8 cellular contexts compared by ENCODE assay signal in genomic region chr6:34425498-34426410, GRCh38. TPM values are rescaled to one million over a fixed set of nuclear protein-coding genes. Genes with fewer than 3 reads are reported as not detected.
DNase-seq lines count a peak whose midpoint lies in the region; ATAC-seq, FAIRE-seq and TF ChIP-seq lines count a peak whose summit lies in the region.

RPS10 (minus strand) TSS chr6:34426069; CDS start chr6:34425221, 848 bp downstream.

- peaks cover 31% of the 10 kb centered on the region for H3K36me3 Mint-ChIP-seq in activated T-cell treated with anti-CD3 and anti-CD28 coated beads, Interleukin-2, amount 50 U/mL, for 4 hours (ENCODE audit: insufficient read depth)

- H3K27me3 ChIP-seq in Peyer's patch = no peaks in the 10 kb centered on the region
- H3K27me3 ChIP-seq in mucosa of rectum (ENCODE audit: control insufficient read depth in 2 of 2, insufficient read depth in 2 of 2, low read length in 2 of 2) = no peaks in the 10 kb centered on the region

- peak within 1 kb of the TSS; percentile 89 to 99 for H3K9ac ChIP-seq in mucosa of rectum (ENCODE audit: low read depth in 1 of 2, low read length in 2 of 2)

- ATAC-seq in GM21717 (IDR thresholded peaks at IDR 0.05; ENCODE audit: unreplicated experiment) = peak; percentile 89
- peak; percentile 94 to 96 for ATAC-seq in activated T-cell treated with anti-CD3 and anti-CD28 coated beads, Interleukin-2, amount 50 U/mL, for 4 hours

- H3K9me3 Mint-ChIP-seq in activated T-cell treated with anti-CD3 and anti-CD28 coated beads, Interleukin-2, amount 50 U/mL, for 4 hours = no peaks in the 10 kb centered on the region

- no peaks in the 10 kb centered on the region for H3K27me3 Mint-ChIP-seq in activated T-cell treated with anti-CD3 and anti-CD28 coated beads, Interleukin-2, amount 50 U/mL, for 4 hours (ENCODE audit: low read depth)

- H3K4me3 Mint-ChIP-seq in activated T-cell treated with anti-CD3 and anti-CD28 coated beads, Interleukin-2, amount 50 U/mL, for 4 hours = peak within 1 kb of the TSS; percentile 99

- peaks cover 0 to 12% (median 3%) of the 10 kb centered on the region in 4 donors for H3K4me1 ChIP-seq in Peyer's patch
- peaks cover 8 to 12% of the 10 kb centered on the region in 2 donors for H3K4me1 ChIP-seq in mucosa of rectum (ENCODE audit: control insufficient read depth in 2 of 2, insufficient read depth in 2 of 2, low read length in 2 of 2)

- H3K9me3 ChIP-seq in KOPT-K1 (ENCODE audit: insufficient read depth, low read length, poor library complexity, severe bottlenecking) (peaks cover 2% of the 10 kb centered on the region), Peyer's patch (no peaks in the 10 kb centered on the region), mucosa of rectum (ENCODE audit: control insufficient read depth in 2 of 2, low read length in 2 of 2) (no peaks in the 10 kb centered on the region)

- H3K36me3 ChIP-seq in KOPT-K1 (ENCODE audit: insufficient read depth, low read length) (peaks cover 47% of the 10 kb centered on the region), Peyer's patch (peaks cover 0 to 40% (median 3%) of the 10 kb centered on the region in 3 donors), mucosa of rectum (ENCODE audit: control insufficient read depth in 2 of 2, insufficient read depth in 2 of 2, low read length in 2 of 2) (peaks cover 29 to 37% of the 10 kb centered on the region in 2 donors)

- DNase-seq in D721Med (ENCODE audit: insufficient read length, low spot score) (peak; percentile 91), Peyer's patch (peak; percentile 82 to 95 (median 95)), erythroblast (lab: John Stamatoyannopoulos, UW) (peak; percentile 93 to 96)
- DNase-seq in activated T-cell treated with anti-CD3 and anti-CD28 coated beads, Interleukin-2, amount 50 U/mL, for 4 hours = peak; percentile 86
- DNase-seq in stimulated activated CD8-positive, alpha-beta memory T cell treated with anti-CD3 and anti-CD28 coated beads, Interleukin-4, amount 100 ng/mL, for 4 hours (ENCODE audit: low read depth in 2 of 2, low spot score in 1 of 2) = peak; percentile 71 to 76

- TF ChIP-seq CTCF in D721Med (IDR thresholded peaks at IDR 0.05; ENCODE audit: insufficient read depth, missing control alignments) = peak; percentile 7
- no peak for TF ChIP-seq CTCF in Peyer's patch (IDR thresholded peaks at IDR 0.05)

- H3K4me3 ChIP-seq in Peyer's patch (peak within 1 kb of the TSS; percentile 47 to 83 (median 76)), mucosa of rectum (ENCODE audit: low read length in 2 of 2) (peak within 1 kb of the TSS; percentile 92 to 97)

- peaks cover 34% of the 10 kb centered on the region for H3K4me1 Mint-ChIP-seq in activated T-cell treated with anti-CD3 and anti-CD28 coated beads, Interleukin-2, amount 50 U/mL, for 4 hours (ENCODE audit: low read depth)

- TF ChIP-seq POLR2A in Peyer's patch (IDR thresholded peaks at IDR 0.05) (peak; percentile 73 to 75), erythroblast (IDR thresholded peaks at IDR 0.05; ENCODE audit: low read length) (peak; percentile 89)

- H3K27ac ChIP-seq in KOPT-K1 (ENCODE audit: low read depth, low read length, poor library complexity, severe bottlenecking) = peak within 1 kb of the TSS; percentile 81
- peak within 1 kb of the TSS; percentile 76 to 83 (median 78) for H3K27ac ChIP-seq in Peyer's patch
- peak within 1 kb of the TSS; percentile 70 to 71 for H3K27ac ChIP-seq in mucosa of rectum (ENCODE audit: low read depth in 2 of 2, low read length in 2 of 2)

- no peak for FAIRE-seq in D721Med (lab: Jason Lieb, UNC)

RNA-seq across cellular contexts. Expression of gene RPS10, which starts in this region (rescaled TPM):
- 1,000 to 10,000 TPM in 2 of 4 donors, 100 to 1,000 TPM in 2; 729 to 2,642 (median 1,002) TPM for total RNA-seq in Peyer's patch
- 1,000 to 10,000 TPM; 2,110 to 2,267 (median 2,151) TPM for total RNA-seq in activated T-cell treated with anti-CD3 and anti-CD28 coated beads, Interleukin-2, amount 50 U/mL, for 4 hours

Comparison
In these comparisons a context has a peak if more than half of its experiments do, and no peak if none do; other contexts are left out.
1. Peak in every context shown above with its lines: DNase-seq, ATAC-seq, H3K4me3 ChIP-seq and H3K27ac ChIP-seq.